In genomic region chr17:58308985-58309917, GRCh38 we compare ENCODE assay signal across 1 cellular context.
TF ChIP-seq lines count a peak whose summit lies in the region.

No MANE protein-coding gene starts in this region.

TF ChIP-seq in IMR-90, 13 proteins besides CTCF, POLR2A, EP300 and RAD21:
- no peak for TF ChIP-seq NFE2L2 (IDR thresholded peaks at IDR 0.05; ENCODE audit: low read depth, low read length)
- TF ChIP-seq ELK1 (IDR thresholded peaks at IDR 0.05; ENCODE audit: borderline replicate concordance, low read depth, low read length): no peak
- TF ChIP-seq FOS (IDR thresholded peaks at IDR 0.05; ENCODE audit: low read depth, low read length): no peak
- TF ChIP-seq BHLHE40 (IDR thresholded peaks at IDR 0.05; ENCODE audit: low read depth, low read length): no peak
- TF ChIP-seq MXI1 (IDR thresholded peaks at IDR 0.05; ENCODE audit: borderline replicate concordance, low read depth, low read length): no peak
- TF ChIP-seq MAFK (IDR thresholded peaks at IDR 0.05; ENCODE audit: low read depth, low read length): no peak
- TF ChIP-seq RCOR1 (IDR thresholded peaks at IDR 0.05; ENCODE audit: insufficient replicate concordance, low read length): no peak
- no peak for TF ChIP-seq MAZ (IDR thresholded peaks at IDR 0.05; ENCODE audit: borderline replicate concordance, low read depth, low read length)
- TF ChIP-seq USF2 (IDR thresholded peaks at IDR 0.05; ENCODE audit: low read depth, low read length): no peak
- TF ChIP-seq CHD1 (IDR thresholded peaks at IDR 0.05; ENCODE audit: low read depth, low read length): no peak
- no peak for TF ChIP-seq RFX5 (IDR thresholded peaks at IDR 0.05; ENCODE audit: low read depth, low read length)
- TF ChIP-seq SMC3 (IDR thresholded peaks at IDR 0.05; ENCODE audit: low read depth, low read length): no peak
- TF ChIP-seq CEBPB (IDR thresholded peaks at IDR 0.05; ENCODE audit: low read depth, low read length): no peak
